14 cellular contexts compared by ENCODE assay signal in genomic region chr12:121285856-121286255, GRCh38. TPM values are rescaled to one million over a fixed set of nuclear protein-coding genes. Genes with fewer than 3 reads are reported as not detected.
A peak's percentile ranks its signal among the peaks of the same experiment; 100 is the strongest.
DNase-seq lines count a peak whose midpoint lies in the region; ATAC-seq, FAIRE-seq and TF ChIP-seq lines count a peak whose summit lies in the region.
"Had no signal": no experiment of that assay in that cellular context is flagged by ENCODE, and none has a peak within 500 bp of the region (broad histone marks: within the 10 kb centered on the region; RNA-seq: fewer than 3 reads in every experiment).

No MANE protein-coding gene starts in this region.

- TF ChIP-seq RAD21 in HepG2 (CRISPR knock-in tag; IDR thresholded peaks at IDR 0.05): no peak

- POLR2A ChIA-PET in HepG2 (lab: Yijun Ruan, JAX): interaction anchor here (1.5 kb wide), 1 partner anchor 9 kb away, joined by 4 read pairs; no protein-coding TSS in a partner anchor

- H3K4me2 ChIP-seq in HepG2 (ENCODE audit: low read depth, low read length): no peak overlapping the region
- H3K4me2 ChIP-seq: A549, GM23338 had no signal

- DNase-seq in HepG2 (ENCODE audit: low spot score): no peak
- no peak for DNase-seq in right lobe of liver
- DNase-seq in NCI-H1694 treated with DMSO at 0.1 percent for 48 hours (lab: John Stamatoyannopoulos, UW): no peak
- DNase-seq in AML-193 (lab: John Stamatoyannopoulos, UW): no peak
- DNase-seq: Caco-2; CD8-positive, alpha-beta memory T cell; DND-41; GDM1; H7 had no signal

- ATAC-seq in HepG2 (no peak), right lobe of liver (no peak)
- ATAC-seq: A549, GM23338 had no signal

- no peak overlapping the region for H3K4me3 ChIP-seq in HepG2 (replicated peaks in 1 of 3; ENCODE audit: insufficient read depth in 1 of 3, low read depth in 2 of 3, low read length in 3 of 3)
- H3K4me3 ChIP-seq in right lobe of liver: no peak overlapping the region
- H3K4me3 ChIP-seq: A549, GM23338 had no signal

- TF ChIP-seq POLR2A in HepG2 (IDR thresholded peaks at IDR 0.05; ENCODE audit: insufficient read depth in 1 of 2, low read depth in 2 of 2, low read length in 2 of 2) (no peak), right lobe of liver (IDR thresholded peaks at IDR 0.05) (no peak)

- H3K79me2 ChIP-seq in HepG2 (ENCODE audit: insufficient read depth, low read length): no peaks in the 10 kb centered on the region

- in situ Hi-C loops in HepG2 (cut with HindIII; ENCODE audit: extremely low pct_ligation_motif_present, low pct_unique_long_range_greater_than_20kb): no loop called here

- FAIRE-seq in HepG2 (lab: Jason Lieb, UNC): no peak
- FAIRE-seq: A549, GM12892 had no signal

- H3K27ac ChIP-seq in HepG2 (ENCODE audit: extremely low read length, insufficient read depth, low read length) (no peak overlapping the region), right lobe of liver (peak overlapping the region in 1 of 3 donors; percentile 60), angular gyrus (ENCODE audit: low read depth, low read length) (peak overlapping the region; percentile 16), temporal lobe (ENCODE audit: low read depth, low read length) (peak overlapping the region; percentile 75)
- H3K27ac ChIP-seq: A549 had no signal

- WGBS in HepG2 (ENCODE audit: low lambda C conversion rate): 100% methylated on average over 1 of the region's 1 CpG
- 100% methylated on average over 1 of the region's 1 CpG for WGBS in right lobe of liver (ENCODE audit: insufficient coverage, low coverage, low lambda C conversion rate, missing lambda C conversion rate)

- intact Hi-C loops in HepG2 (cut with micrococcal nuclease; ENCODE audit: unreplicated experiment): no loop called here
- intact Hi-C loops in right lobe of liver (cut with DNase I): no loop called here

- no peaks in the 10 kb centered on the region; the same call in 1 of the 2 replicates for H4K20me1 ChIP-seq in HepG2 (ENCODE audit: insufficient read depth, low read length)

- no TSS peak for BruUV-seq in HepG2 (replicated peaks; lab: Mats Ljungman, UMichigan)

- no peak overlapping the region for H2AFZ ChIP-seq in HepG2 (ENCODE audit: low read length)
- H2AFZ ChIP-seq: GM23338 had no signal

- H3K9ac ChIP-seq in HepG2 (ENCODE audit: insufficient read depth, low read depth, low read length): no peak overlapping the region

- TF ChIP-seq EP300 in HepG2 (IDR thresholded peaks at IDR 0.05; ENCODE audit: low read depth in 2 of 2, low read length in 2 of 2) (no peak), HepG2 (CRISPR knock-in tag; IDR thresholded peaks at IDR 0.05; ENCODE audit: borderline replicate concordance) (no peak)

- CTCF ChIA-PET in HepG2 (lab: Yijun Ruan, JAX; ENCODE audit: low intra/inter-chr PET ratio, low total read pairs): no interaction called here

- TF ChIP-seq CTCF in HepG2 (CRISPR knock-in tag; IDR thresholded peaks at IDR 0.05) (no peak), right lobe of liver (IDR thresholded peaks at IDR 0.05) (no peak)

- H3K27me3 ChIP-seq in HepG2 (ENCODE audit: control insufficient read depth in 1 of 2, insufficient read depth in 2 of 2, low read length in 2 of 2): no peaks in the 10 kb centered on the region
- no peaks in the 10 kb centered on the region for H3K27me3 ChIP-seq in right lobe of liver

- H3K9me3 ChIP-seq in HepG2 (ENCODE audit: low read length): no peaks in the 10 kb centered on the region
- no peaks in the 10 kb centered on the region for H3K9me3 ChIP-seq in right lobe of liver
- H3K9me3 ChIP-seq: A549, Caco-2 had no signal

- H3K36me3 ChIP-seq in HepG2 (replicated peaks in 1 of 2; ENCODE audit: control insufficient read depth in 1 of 2, insufficient read depth in 2 of 2, low read length in 2 of 2) (peaks cover 1 to 6% of the 10 kb centered on the region in 2 experiments; a peak in 1 of 5 replicates), right lobe of liver (peaks cover 0 to 6% (median 0%) of the 10 kb centered on the region in 4 donors)

- H3K4me1 ChIP-seq in HepG2 (ENCODE audit: insufficient read depth, low read length) (no peaks in the 10 kb centered on the region), right lobe of liver (peaks cover 0 to 18% (median 1%) of the 10 kb centered on the region in 4 donors)
- H3K4me1 ChIP-seq: A549, Caco-2 had no signal

TF ChIP-seq in HepG2, 621 proteins besides CTCF, POLR2A, EP300 and RAD21:
- no peak for TF ChIP-seq FOXK2 (IDR thresholded peaks at IDR 0.05)
- TF ChIP-seq TAF15 (IDR thresholded peaks at IDR 0.05; ENCODE audit: low read depth, low read length, poor library complexity, severe bottlenecking): no peak
- peak; percentile 96 for TF ChIP-seq ZNF329 (CRISPR knock-in tag; IDR thresholded peaks at IDR 0.05; ENCODE audit: low read depth)
- no peak for TF ChIP-seq MZF1 (CRISPR knock-in tag; IDR thresholded peaks at IDR 0.05; ENCODE audit: borderline replicate concordance)

RNA-seq across cellular contexts. Expression of gene CAMKK2, which starts 10.7 kb away (rescaled TPM):
- 18.8 and 23.0 TPM in 2 replicates for total RNA-seq in HepG2 (2016; rRNA removed; fragmentation: Illumina TruSeq; extraction: Trizol)
- total RNA-seq in HepG2 (2016; cell fraction: cytosol; rRNA removed; fragmentation: Illumina TruSeq; extraction: Trizol; ENCODE audit: low read depth): 3.8 and 4.1 TPM in 2 replicates
- 17.9 and 20.0 TPM in 2 replicates for total RNA-seq in HepG2 (2016; cell fraction: insoluble cytoplasmic fraction; rRNA removed; fragmentation: Illumina TruSeq; extraction: Trizol)
- 17.3 and 18.1 TPM in 2 replicates for total RNA-seq in HepG2 (2016; cell fraction: membrane; rRNA removed; fragmentation: Illumina TruSeq; extraction: Trizol)
- total RNA-seq in HepG2 (2016; cell fraction: nucleus; rRNA removed; fragmentation: Illumina TruSeq; extraction: Trizol): 18.1 and 18.3 TPM in 2 replicates
- 20.0 and 25.1 TPM in 2 replicates for polyA plus RNA-seq in HepG2 (2011; rRNA removed)
- polyA plus RNA-seq in HepG2 (2011; cell fraction: cytosol; rRNA removed): 18.7 TPM in 2 replicates
- polyA plus RNA-seq in HepG2 (2011; cell fraction: nucleus; rRNA removed): 36.8 and 38.0 TPM in 2 replicates
- polyA plus RNA-seq in HepG2 (2012): 12.9 and 13.9 TPM in 2 replicates
- polyA plus RNA-seq in HepG2 (2016; cell fraction: cytosol; fragmentation: Illumina TruSeq; extraction: Trizol; ENCODE audit: low read depth): 3.2 and 3.8 TPM in 2 replicates
- polyA plus RNA-seq in HepG2 (2016; cell fraction: insoluble cytoplasmic fraction; fragmentation: Illumina TruSeq; extraction: Trizol; ENCODE audit: low read depth): 19.8 and 21.1 TPM in 2 replicates
- polyA plus RNA-seq in HepG2 (2016; cell fraction: membrane; fragmentation: Illumina TruSeq; extraction: Trizol; ENCODE audit: low read depth): 12.0 and 12.4 TPM in 2 replicates
- polyA plus RNA-seq in HepG2 (2016; cell fraction: nucleus; fragmentation: Illumina TruSeq; extraction: Trizol; ENCODE audit: insufficient read depth, low read depth): 32.0 and 33.8 TPM in 2 replicates
- 29.2 and 33.9 TPM in 2 replicates for polyA minus RNA-seq in HepG2 (2011; rRNA and poly(A)+ RNA removed; ENCODE audit: low replicate concordance)
- polyA minus RNA-seq in HepG2 (2011; cell fraction: cytosol; rRNA and poly(A)+ RNA removed): 12.1 and 12.2 TPM in 2 replicates
- polyA minus RNA-seq in HepG2 (2011; cell fraction: nucleus; rRNA and poly(A)+ RNA removed): 23.2 and 29.6 TPM in 2 replicates
- total RNA-seq in right lobe of liver: 10 to 100 TPM; 20.6 to 31.8 (median 24.1) TPM
- 57.8 TPM for total RNA-seq in temporal lobe
